Comparison of ENCODE assay signal across 18 cellular contexts in the genomic region with DNA sequence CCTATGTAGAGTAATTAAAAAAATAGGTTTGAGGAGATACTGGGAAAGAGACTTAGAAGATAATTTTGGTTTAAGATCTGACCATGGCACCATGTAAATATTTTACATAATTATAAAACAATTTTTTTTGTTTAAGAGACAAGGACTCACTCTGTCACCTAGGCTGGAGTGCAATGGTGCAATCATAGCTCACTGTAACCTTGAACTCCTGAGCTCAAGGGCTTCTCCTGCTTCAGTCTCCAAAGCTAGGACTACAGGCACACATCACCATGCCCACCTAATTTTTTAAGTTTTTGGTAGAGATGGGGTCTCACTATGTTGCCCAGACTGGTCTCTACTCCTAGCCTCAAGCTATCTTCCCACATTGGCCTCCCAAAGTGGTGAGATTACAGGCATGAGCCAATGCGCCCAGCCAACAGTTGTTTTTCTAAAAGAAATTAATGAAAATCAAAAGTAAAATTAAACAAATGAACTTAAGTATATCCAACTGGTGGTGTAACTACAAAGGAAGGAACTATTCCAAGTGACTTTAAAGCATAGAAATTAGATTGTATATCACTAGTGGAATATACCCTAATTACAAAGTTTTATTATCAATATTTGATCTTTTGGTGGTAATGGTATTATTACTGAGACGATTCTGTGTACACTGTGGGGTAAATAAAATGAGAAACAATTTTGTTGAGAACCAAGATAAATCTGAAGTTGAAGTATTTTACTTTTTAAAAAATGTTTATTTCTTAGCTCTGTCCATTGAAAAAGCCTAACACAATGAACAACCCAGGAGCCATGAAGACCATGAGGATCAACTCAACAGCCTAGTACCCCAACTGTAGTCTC. TPM values are rescaled to one million over a fixed set of nuclear protein-coding genes. Genes with fewer than 3 reads are reported as not detected.
A peak's percentile ranks its signal among the peaks of the same experiment; 100 is the strongest.
DNase-seq lines count a peak whose midpoint lies in the region; ATAC-seq lines count a peak whose summit lies in the region.
"Had no signal": no experiment of that assay in that cellular context is flagged by ENCODE, and none has a peak within 500 bp of the region (broad histone marks: within the 10 kb centered on the region; RNA-seq: fewer than 3 reads in every experiment).

No MANE protein-coding gene starts in this region.

- DNase-seq in activated T-cell treated with anti-CD3 and anti-CD28 coated beads, Interleukin-2, amount 50 U/mL, for 72 hours, result no peak
- DNase-seq in activated T-cell treated with anti-CD3 and anti-CD28 coated beads, Interleukin-2, amount 50 U/mL, for 48 hours, result no peak
- no peak for DNase-seq in central memory CD8-positive, alpha-beta T cell (ENCODE audit: low spot score in 2 of 2)
- DNase-seq in memory B cell (ENCODE audit: low spot score in 2 of 2) (no peak), NOMO-1 treated with dmso at 0.1 percent for 144 hours (lab: John Stamatoyannopoulos, UW; ENCODE audit: unreplicated experiment) (no peak), NCI-H2227 (lab: John Stamatoyannopoulos, UW; ENCODE audit: unreplicated experiment) (no peak)
- DNase-seq in activated naive CD4-positive, alpha-beta T cell treated with anti-CD3 and anti-CD28 coated beads, Interleukin-2, amount 10 ng/mL, durations not matched to agents 7 days and 5 days, result no peak
- DNase-seq: AML-193; CD8-positive, alpha-beta memory T cell; COR-L47; DMS 273 treated with DMSO at 0.1 percent for 48 hours; DMS53; DND-41; EL; H9 had no signal

- H3K9me3 Mint-ChIP-seq in activated T-cell treated with anti-CD3 and anti-CD28 coated beads, Interleukin-2, amount 50 U/mL, for 72 hours, result no peaks in the 10 kb centered on the region
- no peaks in the 10 kb centered on the region for H3K9me3 Mint-ChIP-seq in central memory CD8-positive, alpha-beta T cell
- H3K9me3 Mint-ChIP-seq in memory B cell, result no peaks in the 10 kb centered on the region
- no peaks in the 10 kb centered on the region for H3K9me3 Mint-ChIP-seq in activated naive CD4-positive, alpha-beta T cell treated with anti-CD3 and anti-CD28 coated beads, Interleukin-2, amount 10 ng/mL, durations not matched to agents 7 days and 5 days
- H3K9me3 Mint-ChIP-seq: CD14-positive monocyte; CD8-positive, alpha-beta memory T cell; H9 had no signal

- peaks cover 3% of the 10 kb centered on the region for H3K4me1 Mint-ChIP-seq in activated T-cell treated with anti-CD3 and anti-CD28 coated beads, Interleukin-2, amount 50 U/mL, for 72 hours (ENCODE audit: low read depth)
- no peaks in the 10 kb centered on the region for H3K4me1 Mint-ChIP-seq in central memory CD8-positive, alpha-beta T cell
- peaks cover 3% of the 10 kb centered on the region for H3K4me1 Mint-ChIP-seq in memory B cell
- H3K4me1 Mint-ChIP-seq in activated naive CD4-positive, alpha-beta T cell treated with anti-CD3 and anti-CD28 coated beads, Interleukin-2, amount 10 ng/mL, durations not matched to agents 7 days and 5 days, result peaks cover 4% of the 10 kb centered on the region
- H3K4me1 Mint-ChIP-seq: CD14-positive monocyte, H9 had no signal

- H3K36me3 Mint-ChIP-seq in activated T-cell treated with anti-CD3 and anti-CD28 coated beads, Interleukin-2, amount 50 U/mL, for 72 hours (ENCODE audit: insufficient read depth in 2 of 2), result peaks cover 0 to 4% of the 10 kb centered on the region in 2 donors
- H3K36me3 Mint-ChIP-seq in central memory CD8-positive, alpha-beta T cell (ENCODE audit: insufficient read depth), result peaks cover 28% of the 10 kb centered on the region
- H3K36me3 Mint-ChIP-seq in memory B cell, result peaks cover 10% of the 10 kb centered on the region
- H3K36me3 Mint-ChIP-seq in activated naive CD4-positive, alpha-beta T cell treated with anti-CD3 and anti-CD28 coated beads, Interleukin-2, amount 10 ng/mL, durations not matched to agents 7 days and 5 days, result peaks cover 38% of the 10 kb centered on the region

- no peaks in the 10 kb centered on the region for H3K27me3 Mint-ChIP-seq in activated T-cell treated with anti-CD3 and anti-CD28 coated beads, Interleukin-2, amount 50 U/mL, for 72 hours (ENCODE audit: low read depth)
- H3K27me3 Mint-ChIP-seq in central memory CD8-positive, alpha-beta T cell, result no peaks in the 10 kb centered on the region
- no peaks in the 10 kb centered on the region for H3K27me3 Mint-ChIP-seq in memory B cell
- no peaks in the 10 kb centered on the region for H3K27me3 Mint-ChIP-seq in activated naive CD4-positive, alpha-beta T cell treated with anti-CD3 and anti-CD28 coated beads, Interleukin-2, amount 10 ng/mL, durations not matched to agents 7 days and 5 days
- H3K27me3 Mint-ChIP-seq: CD8-positive, alpha-beta memory T cell had no signal

- peak overlapping the region; percentile 70 for H3K27ac Mint-ChIP-seq in activated T-cell treated with anti-CD3 and anti-CD28 coated beads, Interleukin-2, amount 50 U/mL, for 72 hours
- H3K27ac Mint-ChIP-seq in central memory CD8-positive, alpha-beta T cell (ENCODE audit: low read depth), result peak overlapping the region; percentile 59
- peak overlapping the region; percentile 47 for H3K27ac Mint-ChIP-seq in memory B cell
- no peak overlapping the region for H3K27ac Mint-ChIP-seq in activated naive CD4-positive, alpha-beta T cell treated with anti-CD3 and anti-CD28 coated beads, Interleukin-2, amount 10 ng/mL, durations not matched to agents 7 days and 5 days
- H3K27ac Mint-ChIP-seq: H9 had no signal

- no peak for ATAC-seq in activated T-cell treated with anti-CD3 and anti-CD28 coated beads, Interleukin-2, amount 50 U/mL, for 72 hours (replicated peaks in 1 of 2)
- no peak for ATAC-seq in central memory CD8-positive, alpha-beta T cell (replicated peaks; ENCODE audit: extremely low read depth, poor library complexity, severe bottlenecking)
- no peak for ATAC-seq in memory B cell (ENCODE audit: low read depth)
- ATAC-seq: A549, GM12878 had no signal

- CTCF ChIA-PET in activated naive CD4-positive, alpha-beta T cell treated with anti-CD3 and anti-CD28 coated beads, Interleukin-2, amount 10 ng/mL, durations not matched to agents 7 days and 5 days (lab: Charles Lee), result no interaction called here

- no peak overlapping the region for H3K4me3 Mint-ChIP-seq in activated T-cell treated with anti-CD3 and anti-CD28 coated beads, Interleukin-2, amount 50 U/mL, for 72 hours
- no peak overlapping the region for H3K4me3 Mint-ChIP-seq in central memory CD8-positive, alpha-beta T cell
- H3K4me3 Mint-ChIP-seq in memory B cell, result no peak overlapping the region
- H3K4me3 Mint-ChIP-seq in activated naive CD4-positive, alpha-beta T cell treated with anti-CD3 and anti-CD28 coated beads, Interleukin-2, amount 10 ng/mL, durations not matched to agents 7 days and 5 days, result no peak overlapping the region
- H3K4me3 Mint-ChIP-seq: CD14-positive monocyte; CD8-positive, alpha-beta memory T cell; H9 had no signal

RNA-seq across cellular contexts. Expression of a gene that starts 29.1 kb away (rescaled TPM):
- total RNA-seq in activated T-cell treated with anti-CD3 and anti-CD28 coated beads, Interleukin-2, amount 50 U/mL, for 72 hours, result 1 to 10 TPM; 1.6 to 2.3 TPM
